In the genomic region with DNA sequence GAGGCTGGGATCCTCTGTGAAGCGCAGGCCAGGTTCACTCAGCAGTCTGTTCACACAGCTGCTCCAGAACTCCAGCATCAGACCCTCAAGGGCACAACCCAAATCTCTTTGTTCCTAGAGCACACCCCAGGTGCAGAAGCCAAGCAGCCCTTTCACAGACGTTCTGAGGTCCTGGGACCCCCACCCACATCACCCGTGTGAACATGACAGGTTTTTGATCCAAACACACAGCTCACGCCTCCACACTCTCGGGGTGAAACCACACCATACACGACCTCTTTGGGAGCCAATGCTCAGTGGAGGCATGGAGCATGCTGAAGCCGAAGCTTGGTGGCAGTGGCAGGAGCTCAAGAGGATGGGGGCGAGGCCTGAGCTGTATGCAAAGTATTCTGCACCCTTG, we compare ENCODE assay signal across 14 cellular contexts.
DNase-seq lines count a peak whose midpoint lies in the region; ATAC-seq and TF ChIP-seq lines count a peak whose summit lies in the region.
"Had no signal": no experiment of that assay in that cellular context is flagged by ENCODE, and none has a peak within 500 bp of the region (broad histone marks: within the 10 kb centered on the region; RNA-seq: fewer than 3 reads in every experiment).

No MANE protein-coding gene starts in this region.

- CTCF ChIA-PET in activated naive CD4-positive, alpha-beta T cell treated with anti-CD3 and anti-CD28 coated beads for 36 hours (lab: Charles Lee), result interaction anchor here (0.6 to 3.9 kb wide), 5 partner anchors 26 to 514 kb away, joined by 3 to 15 read pairs (median 4); a partner anchor contains a TSS
- CTCF ChIA-PET in activated CD8-positive, alpha-beta T cell treated with anti-CD3 and anti-CD28 coated beads for 36 hours (lab: Charles Lee), result interaction anchor here (0.8 to 2.1 kb wide), 11 partner anchors 8 to 243 kb away, joined by 3 to 8 read pairs (median 5); a partner anchor contains a TSS

- H3K4me1 ChIP-seq in HAP-1, result no peaks in the 10 kb centered on the region

- peak overlapping the region; percentile 84 for H3K27ac Mint-ChIP-seq in activated naive CD4-positive, alpha-beta T cell treated with anti-CD3 and anti-CD28 coated beads for 36 hours
- H3K27ac Mint-ChIP-seq in activated CD8-positive, alpha-beta T cell treated with anti-CD3 and anti-CD28 coated beads for 36 hours, result peak overlapping the region; percentile 96
- H3K27ac Mint-ChIP-seq in immature natural killer cell, result peak overlapping the region; percentile 98 to 100 (median 99)

- no peak for ATAC-seq in activated CD8-positive, alpha-beta T cell treated with anti-CD3 and anti-CD28 coated beads for 36 hours

- H3K27me3 ChIP-seq in HAP-1 (ENCODE audit: low read depth) (no peaks in the 10 kb centered on the region), H7 (ENCODE audit: control insufficient read depth, insufficient read depth, low read length) (no peaks in the 10 kb centered on the region)
- H3K27me3 ChIP-seq: testis had no signal

- H3K9me3 ChIP-seq in HAP-1, result no peaks in the 10 kb centered on the region
- H3K9me3 ChIP-seq: testis had no signal

- TF ChIP-seq CTCF in activated CD8-positive, alpha-beta T cell treated with anti-CD3 and anti-CD28 coated beads for 36 hours (IDR thresholded peaks at IDR 0.05), result no peak

- in situ Hi-C loops in HAP-1 (cut with MboI; ENCODE audit: low sequenced_read_pairs), result no loop called here

- H3K9me3 Mint-ChIP-seq in activated naive CD4-positive, alpha-beta T cell treated with anti-CD3 and anti-CD28 coated beads for 36 hours, result no peaks in the 10 kb centered on the region
- H3K9me3 Mint-ChIP-seq in activated CD8-positive, alpha-beta T cell treated with anti-CD3 and anti-CD28 coated beads for 36 hours, result no peaks in the 10 kb centered on the region
- H3K9me3 Mint-ChIP-seq in immature natural killer cell, result no peaks in the 10 kb centered on the region

- H3K4me3 ChIP-seq in HAP-1 (no peak overlapping the region), H7 (ENCODE audit: insufficient read depth, low read depth, low read length) (no peak overlapping the region)
- H3K4me3 ChIP-seq: lung, testis had no signal

- H3K36me3 ChIP-seq in HAP-1 (replicated peaks), result peaks cover 42% of the 10 kb centered on the region
- peaks cover 4% of the 10 kb centered on the region for H3K36me3 ChIP-seq in H7 (replicated peaks; ENCODE audit: control insufficient read depth, insufficient read depth, low read length)

- H3K36me3 Mint-ChIP-seq in activated naive CD4-positive, alpha-beta T cell treated with anti-CD3 and anti-CD28 coated beads for 36 hours (ENCODE audit: low read depth), result peaks cover 39% of the 10 kb centered on the region
- peaks cover 55% of the 10 kb centered on the region for H3K36me3 Mint-ChIP-seq in activated CD8-positive, alpha-beta T cell treated with anti-CD3 and anti-CD28 coated beads for 36 hours (ENCODE audit: low read depth)
- H3K36me3 Mint-ChIP-seq in immature natural killer cell, result peaks cover 0 to 4% (median 3%) of the 10 kb centered on the region in 3 donors

- intact Hi-C loops in activated naive CD4-positive, alpha-beta T cell treated with anti-CD3 and anti-CD28 coated beads for 36 hours (cut with micrococcal nuclease), result loop anchor here (10.0 kb wide), 1 partner anchor 200 kb away; no protein-coding TSS in a partner anchor
- intact Hi-C loops in activated CD8-positive, alpha-beta T cell treated with anti-CD3 and anti-CD28 coated beads for 36 hours (cut with micrococcal nuclease), result no loop called here

- H3K4me3 Mint-ChIP-seq in activated naive CD4-positive, alpha-beta T cell treated with anti-CD3 and anti-CD28 coated beads for 36 hours, result peak overlapping the region; percentile 22
- H3K4me3 Mint-ChIP-seq in activated CD8-positive, alpha-beta T cell treated with anti-CD3 and anti-CD28 coated beads for 36 hours, result peak overlapping the region; percentile 41
- H3K4me3 Mint-ChIP-seq in immature natural killer cell, result peak overlapping the region; percentile 66 to 83 (median 77)

- DNase-seq in activated naive CD4-positive, alpha-beta T cell treated with anti-CD3 and anti-CD28 coated beads for 36 hours, result no peak
- DNase-seq in activated naive CD4-positive, alpha-beta T cell (lab: John Stamatoyannopoulos, UW), result no peak
- peak; percentile 38 for DNase-seq in activated CD8-positive, alpha-beta T cell treated with anti-CD3 and anti-CD28 coated beads for 36 hours
- no peak for DNase-seq in immature natural killer cell
- DNase-seq in HAP-1 (ENCODE audit: low spot score in 2 of 2), result no peak
- DNase-seq in DMS153 treated with DMSO at 0.1 percent for 48 hours (lab: John Stamatoyannopoulos, UW; ENCODE audit: unreplicated experiment), result no peak
- no peak for DNase-seq in H7
- DNase-seq: activated gamma-delta T cell, NCI-H1092, NCI-H510A treated with DMSO at 0.1 percent for 48 hours, testis had no signal

- peak overlapping the region; percentile 51 for H3K27ac ChIP-seq in temporal lobe (ENCODE audit: low read depth, low read length)
- H3K27ac ChIP-seq: testis, VCaP had no signal

- POLR2A ChIA-PET in activated CD8-positive, alpha-beta T cell treated with anti-CD3 and anti-CD28 coated beads for 36 hours (lab: Charles Lee), result interaction anchor here (0.6 to 2.8 kb wide), 12 partner anchors 10 to 251 kb away, joined by 3 to 13 read pairs (median 4); a partner anchor contains a TSS

- H3K27me3 Mint-ChIP-seq in activated naive CD4-positive, alpha-beta T cell treated with anti-CD3 and anti-CD28 coated beads for 36 hours (ENCODE audit: low read depth), result no peaks in the 10 kb centered on the region
- H3K27me3 Mint-ChIP-seq in activated CD8-positive, alpha-beta T cell treated with anti-CD3 and anti-CD28 coated beads for 36 hours, result no peaks in the 10 kb centered on the region
- peaks cover 6 to 51% (median 46%) of the 10 kb centered on the region in 3 donors for H3K27me3 Mint-ChIP-seq in immature natural killer cell (ENCODE audit: low read depth in 3 of 3)

- peaks cover 74% of the 10 kb centered on the region for H3K4me1 Mint-ChIP-seq in activated naive CD4-positive, alpha-beta T cell treated with anti-CD3 and anti-CD28 coated beads for 36 hours (ENCODE audit: low read depth)
- peaks cover 80% of the 10 kb centered on the region for H3K4me1 Mint-ChIP-seq in activated CD8-positive, alpha-beta T cell treated with anti-CD3 and anti-CD28 coated beads for 36 hours (ENCODE audit: low read depth)
- H3K4me1 Mint-ChIP-seq in immature natural killer cell, result peaks cover 89 to 91% of the 10 kb centered on the region in 2 donors

Comparison
In these comparisons a context has a peak if more than half of its experiments do, and no peak if none do; other contexts are left out.
1. H3K4me3 Mint-ChIP-seq: peak in every context shown above with its lines; median percentile 77 in immature natural killer cell; 41 in activated CD8-positive, alpha-beta T cell treated with anti-CD3 and anti-CD28 coated beads for 36 hours; 22 in activated naive CD4-positive, alpha-beta T cell treated with anti-CD3 and anti-CD28 coated beads for 36 hours.